1 cellular context compared by ENCODE assay signal in genomic region chr2:75311993-75312392, GRCh38.
A peak's percentile ranks its signal among the peaks of the same experiment; 100 is the strongest.
TF ChIP-seq lines count a peak whose summit lies in the region.

No MANE protein-coding gene starts in this region.

TF ChIP-seq in GM12878, 131 proteins besides CTCF, POLR2A, EP300 and RAD21 (continued from another document and continues in another):
- no peak for TF ChIP-seq ZBTB40 (IDR thresholded peaks at IDR 0.05; ENCODE audit: borderline replicate concordance)
- no peak for TF ChIP-seq USF1 (IDR thresholded peaks at IDR 0.05; ENCODE audit: borderline replicate concordance, extremely low read length, insufficient read depth, low read depth, low read length)
- peak in 1 of 2 experiments; percentile 81; a peak in 2 of 4 replicates for TF ChIP-seq ETV6 (conservative IDR thresholded peaks at IDR 0.05 in 1 of 2, IDR thresholded peaks at IDR 0.05 in 1 of 2; ENCODE audit: borderline replicate concordance in 1 of 2, low read depth in 1 of 2)
- TF ChIP-seq SREBF2 (IDR thresholded peaks at IDR 0.05; ENCODE audit: low read length), result no peak
- no peak for TF ChIP-seq ZNF384 (IDR thresholded peaks at IDR 0.05; ENCODE audit: borderline replicate concordance, low read depth, low read length)
- peak; percentile 98 for TF ChIP-seq IRF4 (IDR thresholded peaks at IDR 0.05; ENCODE audit: low read depth, low read length)
- no peak for TF ChIP-seq NR2C2 (IDR thresholded peaks at IDR 0.05; ENCODE audit: borderline replicate concordance, control insufficient read depth, insufficient read length, low read depth)
- TF ChIP-seq WRNIP1 (IDR thresholded peaks at IDR 0.05; ENCODE audit: borderline replicate concordance, low read depth, low read length), result no peak
- TF ChIP-seq TCF3 (IDR thresholded peaks at IDR 0.05; ENCODE audit: borderline replicate concordance, insufficient read depth, low read depth, low read length), result peak; percentile 83
- no peak for TF ChIP-seq POLR2AphosphoS2 (IDR thresholded peaks at IDR 0.05; ENCODE audit: low read depth, low read length)
- peak; percentile 96 for TF ChIP-seq SPI1 (IDR thresholded peaks at IDR 0.05; ENCODE audit: borderline replicate concordance, insufficient read depth, low read depth, low read length)
- no peak for TF ChIP-seq ZBED1 (IDR thresholded peaks at IDR 0.05; ENCODE audit: borderline replicate concordance)
- TF ChIP-seq EED (IDR thresholded peaks at IDR 0.05; ENCODE audit: low read depth), result peak; percentile 79
- peak; percentile 63; the same call in 1 of the 2 replicates for TF ChIP-seq ATF7 (IDR thresholded peaks at IDR 0.05; ENCODE audit: low read depth)
- peak; percentile 66; the same call in 1 of the 2 replicates for TF ChIP-seq BACH1 (IDR thresholded peaks at IDR 0.05; ENCODE audit: borderline replicate concordance)
- TF ChIP-seq ZNF207 (IDR thresholded peaks at IDR 0.05; ENCODE audit: borderline replicate concordance), result 0 out of 2 replicates have a peak, but pooled peaks have one; percentile 54
- TF ChIP-seq YY1 (IDR thresholded peaks at IDR 0.05; ENCODE audit: low read depth, low read length), result 0 out of 2 replicates have a peak, but pooled peaks have one; percentile 35
- no peak for TF ChIP-seq FOS (IDR thresholded peaks at IDR 0.05; ENCODE audit: borderline replicate concordance, extremely low read depth, insufficient read length)
- TF ChIP-seq ZBTB33 (IDR thresholded peaks at IDR 0.05), result no peak
- no peak for TF ChIP-seq RBBP5 (conservative IDR thresholded peaks at IDR 0.05)
- no peak for TF ChIP-seq CBFB (IDR thresholded peaks at IDR 0.05; ENCODE audit: low read depth)
- TF ChIP-seq KAT2A (conservative IDR thresholded peaks at IDR 0.05; ENCODE audit: control insufficient read depth, low read depth, low read length), result no peak
- peak; percentile 57 for TF ChIP-seq MLLT1 (IDR thresholded peaks at IDR 0.05)
- no peak for TF ChIP-seq JUNB (IDR thresholded peaks at IDR 0.05)
- TF ChIP-seq HDGF (IDR thresholded peaks at IDR 0.05), result peak; percentile 89
- 0 out of 2 replicates have a peak, but pooled peaks have one; percentile 42 for TF ChIP-seq ZNF24 (IDR thresholded peaks at IDR 0.05)
- 0 out of 2 replicates have a peak, but pooled peaks have one; percentile 64 for TF ChIP-seq CBX5 (IDR thresholded peaks at IDR 0.05; ENCODE audit: low read depth)
- no peak for TF ChIP-seq NFYA (IDR thresholded peaks at IDR 0.05; ENCODE audit: borderline replicate concordance, low read depth, low read length)
- TF ChIP-seq ZNF274 (IDR thresholded peaks at IDR 0.05; ENCODE audit: insufficient read depth, insufficient read length), result no peak
- TF ChIP-seq NFIC (IDR thresholded peaks at IDR 0.05; ENCODE audit: low read depth, low read length), result peak; percentile 17; the same call in 1 of the 2 replicates
- TF ChIP-seq MAX (IDR thresholded peaks at IDR 0.05; ENCODE audit: low read depth, low read length), result no peak
- TF ChIP-seq CEBPB (IDR thresholded peaks at IDR 0.05; ENCODE audit: borderline replicate concordance in 1 of 2, low read depth in 2 of 2, low read length in 2 of 2), result no peak
- no peak for TF ChIP-seq STAT3 (IDR thresholded peaks at IDR 0.05; ENCODE audit: low read depth, low read length)
- no peak for TF ChIP-seq ASH2L (IDR thresholded peaks at IDR 0.05; ENCODE audit: borderline replicate concordance, low read depth)
- peak; percentile 47 to 48; a peak in 2 of 4 replicates for TF ChIP-seq BHLHE40 (IDR thresholded peaks at IDR 0.05; ENCODE audit: borderline replicate concordance in 1 of 2, low read depth in 2 of 2, low read length in 1 of 2)
- TF ChIP-seq SMAD5 (IDR thresholded peaks at IDR 0.05; ENCODE audit: low read depth), result no peak
- TF ChIP-seq MEF2B (IDR thresholded peaks at IDR 0.05; ENCODE audit: partially characterized antibody, poor library complexity, severe bottlenecking), result peak; percentile 35
- TF ChIP-seq MYC (IDR thresholded peaks at IDR 0.05; ENCODE audit: insufficient read depth, insufficient read length, insufficient replicate concordance, low read length, severe bottlenecking), result no peak
- peak; percentile 87; the same call in 1 of the 2 replicates for TF ChIP-seq SMARCA5 (IDR thresholded peaks at IDR 0.05)
- peak; percentile 92 for TF ChIP-seq DPF2 (IDR thresholded peaks at IDR 0.05)
- TF ChIP-seq SUZ12 (IDR thresholded peaks at IDR 0.05; ENCODE audit: unreplicated experiment), result no peak
- peak; percentile 19 for TF ChIP-seq CUX1 (IDR thresholded peaks at IDR 0.05; ENCODE audit: insufficient replicate concordance, low read depth, low read length)
- no peak for TF ChIP-seq TCF7 (IDR thresholded peaks at IDR 0.05; ENCODE audit: borderline replicate concordance)
- TF ChIP-seq STAT1 (conservative IDR thresholded peaks at IDR 0.05), result no peak
- TF ChIP-seq JUND (IDR thresholded peaks at IDR 0.05; ENCODE audit: low read depth, low read length), result no peak
- peak; percentile 82 for TF ChIP-seq RUNX3 (IDR thresholded peaks at IDR 0.05; ENCODE audit: low read length)
- TF ChIP-seq POU2F2 (IDR thresholded peaks at IDR 0.05; ENCODE audit: borderline replicate concordance, low read depth, low read length), result peak; percentile 46; the same call in 1 of the 3 replicates
- no peak for TF ChIP-seq CHD1 (IDR thresholded peaks at IDR 0.05; ENCODE audit: low read depth, low read length)
- TF ChIP-seq GATAD2B (conservative IDR thresholded peaks at IDR 0.05; ENCODE audit: low read depth), result peak; percentile 77
- TF ChIP-seq BMI1 (IDR thresholded peaks at IDR 0.05; ENCODE audit: borderline replicate concordance), result peak; percentile 27; the same call in 1 of the 2 replicates
